1 cellular context compared by ENCODE assay signal in genomic region chr20:42945194-42945593, GRCh38.
TF ChIP-seq lines count a peak whose summit lies in the region.

No MANE protein-coding gene starts in this region.

TF ChIP-seq in SK-N-SH treated with all-trans-retinoic acid at 6 μM for 48 hours, 23 proteins besides CTCF, POLR2A, EP300 and RAD21 (continued from another document):
- no peak for TF ChIP-seq PATZ1 (CRISPR knock-in tag; IDR thresholded peaks at IDR 0.05; ENCODE audit: borderline replicate concordance)
